Comparison of ENCODE assay signal across 8 cellular contexts in the genomic region with DNA sequence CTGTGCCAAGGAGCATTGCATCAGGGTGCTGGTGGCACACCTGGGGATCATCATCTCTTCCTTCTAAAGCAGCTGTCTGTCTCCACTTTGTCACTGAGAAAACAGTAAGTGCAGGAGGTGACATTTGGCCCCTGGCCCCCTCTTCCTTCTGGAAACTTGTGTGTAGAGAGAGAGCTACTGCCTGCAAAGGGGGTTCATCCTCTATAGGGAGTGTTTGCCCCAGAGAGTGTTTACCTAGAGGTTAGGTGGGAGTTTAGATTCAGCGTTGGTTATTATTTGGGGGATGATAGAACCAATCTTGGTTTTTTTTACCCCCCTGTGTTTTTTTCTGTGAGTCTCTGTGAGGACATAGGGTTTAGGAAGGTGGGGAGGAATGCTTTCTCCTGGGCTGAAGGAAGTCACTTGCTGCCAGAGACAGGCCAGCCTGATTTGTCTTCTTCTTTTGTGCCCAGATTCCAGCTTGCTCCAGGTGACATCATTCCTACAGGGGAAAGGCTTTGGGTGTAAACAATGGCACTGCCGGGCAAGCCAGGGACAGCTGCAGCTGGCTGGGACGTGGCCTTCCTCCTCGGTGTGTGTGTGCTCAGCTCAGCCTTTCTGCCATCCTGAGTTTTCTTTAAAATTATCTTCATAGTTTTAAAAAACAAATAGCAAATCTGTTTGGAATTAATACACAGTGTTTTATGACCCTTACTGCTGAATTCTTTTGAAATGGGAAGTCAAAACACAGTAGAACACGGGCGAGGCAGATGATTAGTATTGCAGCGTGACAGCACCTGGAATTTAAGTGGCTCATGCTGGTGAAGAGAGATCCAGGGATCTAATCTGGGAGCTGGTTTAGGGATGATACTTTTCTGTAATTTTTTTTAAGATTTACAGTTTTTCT. TPM values are rescaled to one million over a fixed set of nuclear protein-coding genes. Genes with fewer than 3 reads are reported as not detected.
DNase-seq lines count a peak whose midpoint lies in the region; ATAC-seq and TF ChIP-seq lines count a peak whose summit lies in the region.

No MANE protein-coding gene starts in this region.

- H3K36me3 ChIP-seq in OCI-LY1 (ENCODE audit: insufficient read depth, low read length) (peaks cover 40% of the 10 kb centered on the region), esophagus (ENCODE audit: control insufficient read depth in 2 of 2, insufficient read depth in 2 of 2, low read length in 1 of 2) (no peaks in the 10 kb centered on the region), neutrophil (peaks cover 8% of the 10 kb centered on the region)

- WGBS in esophagus, 2 donors = 20 to 22% methylated on average over 7 of the region's 7 CpGs

- H3K27ac ChIP-seq in OCI-LY1 (ENCODE audit: low read depth, low read length, poor library complexity, severe bottlenecking) = peak overlapping the region; percentile 85
- peak overlapping the region; percentile 52 to 69 for H3K27ac ChIP-seq in esophagus (ENCODE audit: low read depth in 2 of 2, low read length in 1 of 2)
- H3K27ac ChIP-seq in neutrophil = peak overlapping the region; percentile 7

- peaks cover 96% of the 10 kb centered on the region for H3K79me2 ChIP-seq in OCI-LY1 (ENCODE audit: insufficient read depth, low read length)

- no peaks in the 10 kb centered on the region for H3F3A ChIP-seq in OCI-LY1 (ENCODE audit: insufficient read depth, low read length)

- H3K4me1 ChIP-seq in OCI-LY1 (ENCODE audit: insufficient read depth, low read length, severe bottlenecking) = peaks cover 86% of the 10 kb centered on the region
- H3K4me1 ChIP-seq in esophagus (ENCODE audit: control insufficient read depth in 2 of 2, insufficient read depth in 2 of 2, low read length in 1 of 2) = peaks cover 20 to 33% of the 10 kb centered on the region in 2 donors
- H3K4me1 ChIP-seq in neutrophil (ENCODE audit: control insufficient read depth in 1 of 2, insufficient read depth in 1 of 2, low read depth in 1 of 2, low read length in 1 of 2) = peaks cover 11 to 14% of the 10 kb centered on the region in 2 experiments

- TF ChIP-seq CTCF in OCI-LY1 (IDR thresholded peaks at IDR 0.05; ENCODE audit: low read length) (no peak), neutrophil (IDR thresholded peaks at IDR 0.05) (no peak), omental fat pad (IDR thresholded peaks at IDR 0.05) (no peak)

- H4K20me1 ChIP-seq in OCI-LY1 (ENCODE audit: insufficient read depth, low read length) = 0 out of 2 replicates have a peak, but pooled peaks cover 3% of the 10 kb centered on the region

- no peak overlapping the region; the same call in 1 of the 2 replicates for H3K9ac ChIP-seq in OCI-LY1 (ENCODE audit: low read length)

- no peak overlapping the region for H3K4me3 ChIP-seq in OCI-LY1 (ENCODE audit: low read depth, low read length, poor library complexity, severe bottlenecking)
- H3K4me3 ChIP-seq in esophagus (ENCODE audit: low read depth in 1 of 2, low read length in 2 of 2) = no peak overlapping the region
- no peak overlapping the region for H3K4me3 ChIP-seq in neutrophil (ENCODE audit: low read depth in 1 of 2, low read length in 1 of 2)

- H3K9me2 ChIP-seq in OCI-LY1 (ENCODE audit: low read depth, low read length) = no peaks in the 10 kb centered on the region

- H2AFZ ChIP-seq in OCI-LY1 (ENCODE audit: low read length) = no peak overlapping the region

- H3K27me3 ChIP-seq in OCI-LY1 (ENCODE audit: insufficient read depth, low read length) (no peaks in the 10 kb centered on the region), esophagus (ENCODE audit: control insufficient read depth in 1 of 2, insufficient read depth in 2 of 2, low read length in 2 of 2) (no peaks in the 10 kb centered on the region), neutrophil (no peaks in the 10 kb centered on the region)

- CTCF ChIA-PET in HEK293T (lab: Yijun Ruan, JAX) = no interaction called here

- POLR2A ChIA-PET in HEK293T (lab: Yijun Ruan, JAX) = interaction anchor here (3.1 kb wide), 1 partner anchor 46 kb away, joined by 14 read pairs; no protein-coding TSS in a partner anchor

- H3K9me3 ChIP-seq in OCI-LY1 (ENCODE audit: low read length) (no peaks in the 10 kb centered on the region), esophagus (ENCODE audit: control insufficient read depth in 2 of 2, insufficient read depth in 1 of 2, low read depth in 1 of 2, low read length in 1 of 2) (no peaks in the 10 kb centered on the region), neutrophil (no peaks in the 10 kb centered on the region)

- ATAC-seq in omental fat pad (ENCODE audit: low FRiP score) (no peak), GM19351 (IDR thresholded peaks at IDR 0.05; ENCODE audit: unreplicated experiment) (no peak)

- peak; percentile 68 for DNase-seq in H4 (ENCODE audit: low spot score)
- no peak for DNase-seq in HEK293T (ENCODE audit: extremely low spot score)
- no peak for DNase-seq in UCSD-AML1 (lab: John Stamatoyannopoulos, UW; ENCODE audit: unreplicated experiment)
- DNase-seq in omental fat pad (ENCODE audit: low spot score) = no peak

- H3K4me2 ChIP-seq in OCI-LY1 (ENCODE audit: low read length) = peak overlapping the region; percentile 55; the same call in 1 of the 2 replicates

TF ChIP-seq in HEK293T, 16 proteins besides CTCF, POLR2A, EP300 and RAD21:
- TF ChIP-seq TARDBP (IDR thresholded peaks at IDR 0.05) = no peak
- no peak for TF ChIP-seq ELF4 (IDR thresholded peaks at IDR 0.05)
- no peak for TF ChIP-seq ZNF384 (IDR thresholded peaks at IDR 0.05)
- TF ChIP-seq LEF1 (IDR thresholded peaks at IDR 0.05; ENCODE audit: borderline replicate concordance) = no peak
- no peak for TF ChIP-seq FOXM1 (IDR thresholded peaks at IDR 0.05; ENCODE audit: borderline replicate concordance)
- TF ChIP-seq SP1 (IDR thresholded peaks at IDR 0.05) = no peak
- no peak for TF ChIP-seq SUZ12 (IDR thresholded peaks at IDR 0.05)
- no peak for TF ChIP-seq BHLHE40 (IDR thresholded peaks at IDR 0.05; ENCODE audit: borderline replicate concordance)
- TF ChIP-seq CTBP1 (IDR thresholded peaks at IDR 0.05; ENCODE audit: borderline replicate concordance) = no peak
- TF ChIP-seq, protein P1, sequence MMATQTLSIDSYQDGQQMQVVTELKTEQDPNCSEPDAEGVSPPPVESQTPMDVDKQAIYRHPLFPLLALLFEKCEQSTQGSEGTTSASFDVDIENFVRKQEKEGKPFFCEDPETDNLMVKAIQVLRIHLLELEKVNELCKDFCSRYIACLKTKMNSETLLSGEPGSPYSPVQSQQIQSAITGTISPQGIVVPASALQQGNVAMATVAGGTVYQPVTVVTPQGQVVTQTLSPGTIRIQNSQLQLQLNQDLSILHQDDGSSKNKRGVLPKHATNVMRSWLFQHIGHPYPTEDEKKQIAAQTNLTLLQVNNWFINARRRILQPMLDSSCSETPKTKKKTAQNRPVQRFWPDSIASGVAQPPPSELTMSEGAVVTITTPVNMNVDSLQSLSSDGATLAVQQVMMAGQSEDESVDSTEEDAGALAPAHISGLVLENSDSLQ (IDR thresholded peaks at IDR 0.05) = no peak
- TF ChIP-seq HDGF (IDR thresholded peaks at IDR 0.05; ENCODE audit: borderline replicate concordance) = no peak
- TF ChIP-seq NFRKB (IDR thresholded peaks at IDR 0.05) = no peak
- TF ChIP-seq FOXA1 (IDR thresholded peaks at IDR 0.05) = no peak

RNA-seq across cellular contexts. Expression of a gene that starts 24.5 kb away (rescaled TPM):
- 26.2 and 33.1 TPM in 2 replicates for total RNA-seq in H4 (2014; rRNA removed; shearing (Covaris generic))
- polyA plus RNA-seq in esophagus = 10 to 100 TPM; 26.8 to 60.0 TPM
- total RNA-seq in omental fat pad = 100 to 1,000 TPM in 2 of 4 donors, 10 to 100 TPM in 2; 80.7 to 126 (median 100) TPM

Comparison
In these comparisons a context has a peak if more than half of its experiments do, and no peak if none do; other contexts are left out.
1. H3K27ac ChIP-seq: peak in every context shown above with its lines; median percentile 85 in OCI-LY1; 60 in esophagus; 7 in neutrophil.